ENCODE assay signal across 19 cellular contexts in the genomic region with DNA sequence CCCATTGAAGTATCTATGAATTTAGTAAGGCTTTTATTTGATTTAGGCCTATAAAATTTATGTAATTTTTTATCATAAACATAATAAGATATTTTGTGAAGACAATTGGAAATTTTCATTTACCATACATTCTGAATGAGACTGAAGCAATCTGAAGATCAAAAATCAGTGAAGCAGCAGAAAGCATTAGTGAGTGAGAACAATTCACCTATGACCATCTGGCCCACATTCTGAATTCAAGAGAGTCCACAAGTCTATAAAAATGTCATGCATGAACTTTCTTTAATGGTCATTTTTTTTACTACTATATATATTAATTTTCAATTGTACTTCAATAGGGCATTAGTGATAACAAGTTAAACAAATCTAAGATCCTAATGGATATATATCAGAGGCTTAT.
DNase-seq lines count a peak whose midpoint lies in the region.
"Had no signal": no experiment of that assay in that cellular context is flagged by ENCODE, and none has a peak within 500 bp of the region (broad histone marks: within the 10 kb centered on the region; RNA-seq: fewer than 3 reads in every experiment).

No MANE protein-coding gene starts in this region.

- DNase-seq in NCI-H2171 treated with DMSO at 0.1 percent for 48 hours (lab: John Stamatoyannopoulos, UW) (peak; percentile 22), NCI-H2171 (lab: John Stamatoyannopoulos, UW) (no peak), DMS 273 treated with DMSO at 0.1 percent for 48 hours (lab: John Stamatoyannopoulos, UW) (peak; percentile 22), NCI-H69 (lab: John Stamatoyannopoulos, UW) (peak; percentile 23), cerebellum (ENCODE audit: low spot score) (peak; percentile 41), NOMO-1 treated with dmso at 0.1 percent for 144 hours (lab: John Stamatoyannopoulos, UW; ENCODE audit: unreplicated experiment) (no peak), NCI-H146 (lab: John Stamatoyannopoulos, UW) (no peak), hepatic stellate cell (ENCODE audit: low spot score) (no peak)
- DNase-seq: ACHN; BE2C; CD4-positive, alpha-beta memory T cell; CD4-positive, CD25-positive, alpha-beta regulatory T cell; CD8-positive, alpha-beta memory T cell; COR-L47; DMS153; DMS79; DND-41; EL; GF-D8 had no signal

Comparison
In these comparisons a context has a peak if more than half of its experiments do, and no peak if none do; other contexts are left out.
1. DNase-seq: peak in NCI-H2171 treated with DMSO at 0.1 percent for 48 hours (single experiment), DMS 273 treated with DMSO at 0.1 percent for 48 hours (single experiment), NCI-H69 (single experiment) and cerebellum (single experiment); none in NCI-H2171 (single experiment), NOMO-1 treated with dmso at 0.1 percent for 144 hours (single experiment), NCI-H146 (single experiment) and hepatic stellate cell (single experiment).